ENCODE assay signal across 24 cellular contexts in genomic region chr6:166764473-166765233, GRCh38.
"Had no signal": no experiment of that assay in that cellular context is flagged by ENCODE, and none has a peak within 500 bp of the region (broad histone marks: within the 10 kb centered on the region; RNA-seq: fewer than 3 reads in every experiment).

No MANE protein-coding gene starts in this region.

- H2AFZ ChIP-seq: neural progenitor cell had no signal

- DNase-seq: dermis blood vessel endothelial cell; effector memory CD8-positive, alpha-beta T cell; hypothalamus; mesenchymal stem cell; midbrain; naive thymus-derived CD4-positive, alpha-beta T cell; occipital lobe; pancreas; small intestine; stimulated activated CD4-positive, alpha-beta T cell treated with anti-CD3 and anti-CD28 coated beads, Interleukin-15, amount 100 ng/mL, for 24 hours; stimulated activated CD4-positive, alpha-beta T cell treated with anti-CD3 and anti-CD28 coated beads, Interleukin-2, amount 100 ng/mL, for 48 hours; stimulated activated naive B cell treated with anti-CD40 and anti-IgM and Interleukin-4, amounts not matched to agents 10 μg/mL and 1 μg/mL and 100 μg/mL, for 72 hours; transverse colon; upper lobe of right lung had no signal

- H3K9ac ChIP-seq: neural progenitor cell had no signal

- H3K4me1 Mint-ChIP-seq: nephron; stimulated activated naive B cell treated with anti-CD40 and anti-IgM and Interleukin-4, amounts not matched to agents 10 μg/mL and 1 μg/mL and 100 μg/mL, for 72 hours had no signal

- H3K9me3 Mint-ChIP-seq: effector memory CD8-positive, alpha-beta T cell; naive thymus-derived CD4-positive, alpha-beta T cell; nephron; neural progenitor cell; stimulated activated naive B cell treated with anti-CD40 and anti-IgM and Interleukin-4, amounts not matched to agents 10 μg/mL and 1 μg/mL and 100 μg/mL, for 72 hours; stimulated activated naive CD8-positive, alpha-beta T cell treated with anti-CD3 and anti-CD28 coated beads, Interleukin-15, Interleukin-2, amounts not matched to agents 100 ng/mL and 50 ng/mL, for 24 hours had no signal

- H3K4me3 Mint-ChIP-seq: effector memory CD8-positive, alpha-beta T cell; naive thymus-derived CD4-positive, alpha-beta T cell; nephron; neural progenitor cell; stimulated activated naive B cell treated with anti-CD40 and anti-IgM and Interleukin-4, amounts not matched to agents 10 μg/mL and 1 μg/mL and 100 μg/mL, for 72 hours; stimulated activated naive CD8-positive, alpha-beta T cell treated with anti-CD3 and anti-CD28 coated beads, Interleukin-15, Interleukin-2, amounts not matched to agents 100 ng/mL and 50 ng/mL, for 24 hours had no signal

- H3K4me2 ChIP-seq: neural progenitor cell had no signal

- H3K4me3 ChIP-seq: coronary artery, neural progenitor cell, pancreas, right lobe of liver, suprapubic skin, transverse colon, upper lobe of right lung, vagina had no signal

- H3K36me3 ChIP-seq: neural progenitor cell, pancreas, right lobe of liver, suprapubic skin, transverse colon, upper lobe of right lung, vagina had no signal

- ATAC-seq: effector memory CD8-positive, alpha-beta T cell; left lobe of liver; naive thymus-derived CD4-positive, alpha-beta T cell; pancreas; right lobe of liver; stimulated activated naive B cell treated with anti-CD40 and anti-IgM and Interleukin-4, amounts not matched to agents 10 μg/mL and 1 μg/mL and 100 μg/mL, for 72 hours; upper lobe of right lung had no signal

- H3K36me3 Mint-ChIP-seq: naive thymus-derived CD4-positive, alpha-beta T cell; neural progenitor cell had no signal

- FAIRE-seq: frontal cortex, keratinocyte, pancreas, small intestine had no signal

- H3K9me3 ChIP-seq: pancreas, right lobe of liver, suprapubic skin, transverse colon, upper lobe of right lung, vagina had no signal

- H3K4me1 ChIP-seq: pancreas, right lobe of liver, suprapubic skin, transverse colon, upper lobe of right lung, vagina had no signal

- H3K27ac ChIP-seq: coronary artery, neural progenitor cell, pancreas, right lobe of liver, suprapubic skin, transverse colon, upper lobe of right lung, vagina had no signal

- H3K27me3 ChIP-seq: neural progenitor cell, pancreas, right lobe of liver, transverse colon, upper lobe of right lung, vagina had no signal

- H3K27ac Mint-ChIP-seq: effector memory CD8-positive, alpha-beta T cell; naive thymus-derived CD4-positive, alpha-beta T cell; nephron; stimulated activated naive B cell treated with anti-CD40 and anti-IgM and Interleukin-4, amounts not matched to agents 10 μg/mL and 1 μg/mL and 100 μg/mL, for 72 hours; stimulated activated naive CD8-positive, alpha-beta T cell treated with anti-CD3 and anti-CD28 coated beads, Interleukin-15, Interleukin-2, amounts not matched to agents 100 ng/mL and 50 ng/mL, for 24 hours had no signal
